8 cellular contexts compared by ENCODE assay signal in the genomic region with DNA sequence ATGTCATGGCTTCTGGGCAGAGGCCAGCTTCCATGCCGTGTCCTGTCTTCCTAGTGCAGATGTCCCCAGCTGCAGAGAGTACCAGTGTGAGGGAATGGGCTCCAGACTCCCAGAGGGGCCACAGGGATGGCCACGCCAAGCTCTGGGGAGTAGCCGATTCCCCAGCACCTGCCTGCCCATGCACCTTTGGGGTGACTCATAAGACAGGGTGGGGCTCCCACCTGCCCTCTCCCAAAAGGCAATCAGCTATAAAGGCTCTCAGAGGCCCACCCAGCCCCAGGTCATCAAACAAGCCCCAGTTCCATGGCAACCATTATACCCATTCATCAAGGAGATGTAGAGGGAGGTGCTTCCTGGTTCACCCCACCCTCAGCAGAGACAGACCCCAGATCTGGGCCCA. TPM values are rescaled to one million over a fixed set of nuclear protein-coding genes. Genes with fewer than 3 reads are reported as not detected.
"Had no signal": no experiment of that assay in that cellular context is flagged by ENCODE, and none has a peak within 500 bp of the region (broad histone marks: within the 10 kb centered on the region; RNA-seq: fewer than 3 reads in every experiment).

A gene with protein sequence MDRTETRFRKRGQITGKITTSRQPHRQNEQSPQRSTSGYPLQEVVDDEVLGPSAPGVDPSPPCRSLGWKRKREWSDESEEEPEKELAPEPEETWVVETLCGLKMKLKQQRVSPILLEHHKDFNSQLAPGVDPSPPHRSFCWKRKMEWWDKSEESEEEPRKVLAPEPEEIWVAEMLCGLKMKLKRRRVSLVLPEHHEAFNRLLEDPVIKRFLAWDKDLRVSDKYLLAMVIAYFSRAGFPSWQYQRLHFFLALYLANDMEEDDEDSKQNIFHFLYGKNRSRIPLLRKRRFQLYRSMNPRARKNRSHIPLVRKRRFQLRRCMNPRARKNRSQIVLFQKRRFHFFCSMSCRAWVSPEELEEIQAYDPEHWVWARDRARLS (plus strand): TSS at position 366 of the 400 bp plus-strand sequence. CDS start 2,053 bp downstream, outside the sequence.

RNA-seq across cellular contexts. Expression of the gene that starts here (rescaled TPM):
- total RNA-seq: LHCN-M2, MCF 10A, NCI-H460, OCI-LY7, PC-9, Right ventricle myocardium superior, RPMI7951, SJSA1 had no signal
